Comparison of ENCODE assay signal across 1 cellular context in genomic region chr17:40315206-40315605, GRCh38.
TF ChIP-seq lines count a peak whose summit lies in the region.

No MANE protein-coding gene starts in this region.

TF ChIP-seq in WTC11, 78 proteins besides CTCF, POLR2A, EP300 and RAD21 (continued from another document):
- TF ChIP-seq FOXP4 (CRISPR knock-in tag; IDR thresholded peaks at IDR 0.05) (no peak), ZNF232 (CRISPR knock-in tag; IDR thresholded peaks at IDR 0.05) (no peak), ATF1 (CRISPR knock-in tag; IDR thresholded peaks at IDR 0.05) (no peak), SMAD4 (CRISPR knock-in tag; IDR thresholded peaks at IDR 0.05) (no peak), E2F4 (CRISPR knock-in tag; IDR thresholded peaks at IDR 0.05; ENCODE audit: borderline replicate concordance, low read depth) (no peak), CREB1 (CRISPR knock-in tag; IDR thresholded peaks at IDR 0.05) (no peak), ESRRA (CRISPR knock-in tag; IDR thresholded peaks at IDR 0.05; ENCODE audit: borderline replicate concordance) (no peak), ZNF121 (CRISPR knock-in tag; IDR thresholded peaks at IDR 0.05) (no peak)
TF ChIP-seq in WTC11: peak in this region for 0.
